Comparison of ENCODE assay signal across 1 cellular context in the genomic region with DNA sequence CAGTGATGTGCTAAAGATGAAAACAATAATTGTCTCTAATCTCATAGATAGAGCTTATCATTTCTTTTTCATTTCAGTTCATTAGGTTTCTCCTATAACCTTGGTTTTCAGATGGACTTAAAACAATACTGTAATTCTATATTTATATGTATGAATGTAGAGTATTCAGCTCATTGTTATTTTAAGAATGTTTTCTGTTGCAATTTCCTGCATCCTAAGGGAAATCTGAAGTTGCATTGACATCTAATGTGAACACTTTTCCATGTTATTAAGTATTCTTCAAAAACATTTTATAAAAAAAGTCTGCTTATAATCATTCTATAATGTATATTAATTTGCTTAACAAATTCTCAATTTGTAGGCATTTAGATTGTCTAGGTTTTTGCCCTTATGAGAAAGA.
TF ChIP-seq lines count a peak whose summit lies in the region.

No MANE protein-coding gene starts in this region.

TF ChIP-seq in SK-N-SH, 30 proteins besides CTCF, POLR2A, EP300 and RAD21:
- TF ChIP-seq REST (IDR thresholded peaks at IDR 0.05; ENCODE audit: low read depth, low read length) (no peak), SMC3 (IDR thresholded peaks at IDR 0.05; ENCODE audit: low read depth, low read length) (no peak), MEF2A (IDR thresholded peaks at IDR 0.05; ENCODE audit: borderline replicate concordance, low read depth) (no peak), MAX (IDR thresholded peaks at IDR 0.05; ENCODE audit: low read depth) (no peak), NRF1 (IDR thresholded peaks at IDR 0.05; ENCODE audit: low read depth, low read length) (no peak), SIN3A (IDR thresholded peaks at IDR 0.05; ENCODE audit: borderline replicate concordance, low read depth, low read length) (no peak), FOXJ3 (CRISPR knock-in tag; IDR thresholded peaks at IDR 0.05) (no peak), USF2 (IDR thresholded peaks at IDR 0.05; ENCODE audit: borderline replicate concordance, low read depth, low read length) (no peak), ELF1 (IDR thresholded peaks at IDR 0.05) (no peak), FOXM1 (IDR thresholded peaks at IDR 0.05; ENCODE audit: low read depth) (no peak), YY1 (IDR thresholded peaks at IDR 0.05; ENCODE audit: low read depth) (no peak), IRF3 (IDR thresholded peaks at IDR 0.05; ENCODE audit: low read depth, low read length) (no peak), GATA2 (CRISPR knock-in tag; IDR thresholded peaks at IDR 0.05) (no peak), EZH2phosphoT487 (IDR thresholded peaks at IDR 0.05; ENCODE audit: borderline replicate concordance, low read depth) (no peak), ZBTB33 (IDR thresholded peaks at IDR 0.05; ENCODE audit: borderline replicate concordance, low read depth) (no peak), RFX5 (IDR thresholded peaks at IDR 0.05; ENCODE audit: low read length) (no peak)
